ENCODE assay signal across 23 cellular contexts in genomic region chr6:11753798-11754197, GRCh38. TPM values are rescaled to one million over a fixed set of nuclear protein-coding genes. Genes with fewer than 3 reads are reported as not detected.
"Had no signal": no experiment of that assay in that cellular context is flagged by ENCODE, and none has a peak within 500 bp of the region (broad histone marks: within the 10 kb centered on the region; RNA-seq: fewer than 3 reads in every experiment).

No MANE protein-coding gene starts in this region.

- ATAC-seq: K562 had no signal

- DNase-seq: Kasumi-1, MM.1S, NCI-H1092 treated with DMSO at 0.1 percent for 48 hours, NCI-H1436, NCI-H187, NCI-H2029, NCI-H2081 treated with DMSO at 0.1 percent for 48 hours, NCI-H2171, NCI-H226, NCI-H446, NCI-H510A, NCI-H524 treated with DMSO at 0.1 percent for 48 hours, NCI-H69, NCI-H774, RPMI8226, SHP77, SK-N-SH, SW 1271 had no signal

- H3K9me2 ChIP-seq: SK-N-SH had no signal

- H3K4me3 ChIP-seq: K562 had no signal

- H3K27ac ChIP-seq: HL-60, KMS-11 had no signal

- H3K9ac ChIP-seq: KMS-11, SK-N-SH had no signal

- H3K9me3 ChIP-seq: SK-N-SH had no signal

- H3K27ac Mint-ChIP-seq: IgD-negative memory B cell had no signal

- H3K4me3 Mint-ChIP-seq: IgD-negative memory B cell had no signal

- H3K4me1 Mint-ChIP-seq: IgD-negative memory B cell had no signal

- H3K4me2 ChIP-seq: KMS-11, SK-N-SH had no signal

RNA-seq across cellular contexts. Expression of gene ADTRP, which starts 24.8 kb away (rescaled TPM):
- total RNA-seq: SK-MEL-5 had no signal
